Comparison of ENCODE assay signal across 8 cellular contexts in genomic region chr1:226882631-226883409, GRCh38. TPM values are rescaled to one million over a fixed set of nuclear protein-coding genes. Genes with fewer than 3 reads are reported as not detected.
DNase-seq lines count a peak whose midpoint lies in the region; ATAC-seq lines count a peak whose summit lies in the region.

No MANE protein-coding gene starts in this region.

- in situ Hi-C loops in G401 (cut with HindIII; ENCODE audit: low sequenced_read_pairs) = no loop called here

- peak; percentile 56 for DNase-seq in AG08395 (ENCODE audit: low spot score)
- DNase-seq in activated CD4-positive, alpha-beta T cell treated with anti-CD3 and anti-CD28 coated beads, Interleukin-2, amount 50 U/mL, for 24 hours (ENCODE audit: low read depth in 1 of 2, low spot score in 1 of 2) = peak; percentile 24 to 40
- no peak for DNase-seq in left ventricle myocardium superior
- DNase-seq in stimulated activated naive CD8-positive, alpha-beta T cell treated with anti-CD3 and anti-CD28 coated beads, Interleukin-15, Interleukin-2, amounts not matched to agents 100 U/mL and 50 U/mL, for 24 hours = peak; percentile 29
- no peak for DNase-seq in DMS 273 treated with DMSO at 0.1 percent for 48 hours (lab: John Stamatoyannopoulos, UW)
- no peak for DNase-seq in G401 (ENCODE audit: low spot score)

- ATAC-seq in GM19043 (IDR thresholded peaks at IDR 0.05; ENCODE audit: low read depth, unreplicated experiment) (peak; percentile 95), HG03139 (IDR thresholded peaks at IDR 0.05; ENCODE audit: unreplicated experiment) (peak; percentile 92), left ventricle myocardium superior (peak; percentile 58)
- peak; percentile 91 for ATAC-seq in stimulated activated naive CD8-positive, alpha-beta T cell treated with anti-CD3 and anti-CD28 coated beads, Interleukin-15, Interleukin-2, amounts not matched to agents 100 U/mL and 50 U/mL, for 24 hours

- intact Hi-C loops in left ventricle myocardium superior (cut with micrococcal nuclease) = no loop called here

RNA-seq across cellular contexts. Expression of gene PSEN2, which starts 12.4 kb away (rescaled TPM):
- 22.8 TPM for total RNA-seq in left ventricle myocardium superior
- total RNA-seq in G401 (2014; rRNA removed; shearing (Covaris generic)) = 40.7 and 49.3 TPM in 2 replicates

RNA-seq across cellular contexts. Expression of gene COQ8A, which starts 57.3 kb away (rescaled TPM):
- 438 TPM for total RNA-seq in left ventricle myocardium superior
- 31.7 and 33.5 TPM in 2 replicates for total RNA-seq in G401 (2014; rRNA removed; shearing (Covaris generic))

Comparison
In these comparisons a context has a peak if more than half of its experiments do, and no peak if none do; other contexts are left out.
1. DNase-seq: peak in AG08395 (single experiment), activated CD4-positive, alpha-beta T cell treated with anti-CD3 and anti-CD28 coated beads, Interleukin-2, amount 50 U/mL, for 24 hours (2 of 2) and stimulated activated naive CD8-positive, alpha-beta T cell treated with anti-CD3 and anti-CD28 coated beads, Interleukin-15, Interleukin-2, amounts not matched to agents 100 U/mL and 50 U/mL, for 24 hours (single experiment); none in left ventricle myocardium superior (single experiment), DMS 273 treated with DMSO at 0.1 percent for 48 hours (single experiment) and G401 (single experiment).
2. RNA of gene COQ8A, which starts 57.3 kb away (total RNA-seq): 438 TPM in left ventricle myocardium superior (single experiment); 31.7 to 33.5 TPM in G401; every median in the first group is over 10 times any median in the second.
3. Peak in every context shown above with its lines, with median percentiles within 50 percentile points of each other: ATAC-seq.